Comparison of ENCODE assay signal across 1 cellular context in genomic region chrX:102936972-102937371, GRCh38. TPM values are rescaled to one million over a fixed set of nuclear protein-coding genes. Genes with fewer than 3 reads are reported as not detected.
"Had no signal": no experiment of that assay in that cellular context is flagged by ENCODE, and none has a peak within 500 bp of the region (broad histone marks: within the 10 kb centered on the region; RNA-seq: fewer than 3 reads in every experiment).

TSS of gene RAB40AL (plus strand) at chrX:102937272. CDS start at chrX:102937319, 47 bp downstream.

RNA-seq across cellular contexts. Expression of gene RAB40AL, which starts in this region (rescaled TPM):
- total RNA-seq: LHCN-M2 had no signal
